In the genomic region with DNA sequence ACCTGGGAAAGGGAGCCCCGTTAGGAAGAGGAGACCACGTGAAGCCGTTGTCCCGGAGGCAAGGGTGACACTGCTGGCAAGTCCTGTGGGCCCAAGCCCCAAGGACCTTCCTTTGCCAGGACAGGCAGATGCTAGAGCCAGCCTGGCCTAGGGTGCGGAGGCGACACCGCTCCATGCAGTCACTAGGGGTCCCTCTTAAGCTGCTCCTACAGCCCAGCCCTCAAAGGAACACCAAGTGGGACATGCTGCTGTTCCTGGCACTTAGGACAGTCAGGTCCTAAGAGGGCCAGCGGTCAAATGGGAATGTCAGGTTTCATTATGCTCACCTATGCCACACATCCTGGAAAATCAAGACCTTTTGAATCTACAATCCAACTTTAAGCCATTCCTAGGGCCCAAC, we compare ENCODE assay signal across 11 cellular contexts.
DNase-seq lines count a peak whose midpoint lies in the region; ATAC-seq and TF ChIP-seq lines count a peak whose summit lies in the region.
"Had no signal": no experiment of that assay in that cellular context is flagged by ENCODE, and none has a peak within 500 bp of the region (broad histone marks: within the 10 kb centered on the region; RNA-seq: fewer than 3 reads in every experiment).

No MANE protein-coding gene starts in this region.

- no peaks in the 10 kb centered on the region for H3K9me3 ChIP-seq in WERI-Rb-1 (ENCODE audit: severe bottlenecking)
- H3K9me3 ChIP-seq: sigmoid colon had no signal

- no peak overlapping the region for H3K27ac Mint-ChIP-seq in nephron progenitor cell

- H3K27me3 Mint-ChIP-seq in nephron progenitor cell (ENCODE audit: low read depth, poor library complexity) = peaks cover 23% of the 10 kb centered on the region

- peak; percentile 16 for TF ChIP-seq CTCF in GM06990 (IDR thresholded peaks at IDR 0.05; ENCODE audit: insufficient read depth, low read length, poor library complexity, severe bottlenecking)
- TF ChIP-seq CTCF in WERI-Rb-1 (IDR thresholded peaks at IDR 0.05; ENCODE audit: low read depth, low read length) = peak; percentile 92
- TF ChIP-seq CTCF in nephron progenitor cell (IDR thresholded peaks at IDR 0.05) = peak; percentile 13

- peaks cover 26% of the 10 kb centered on the region for H3K9me3 Mint-ChIP-seq in nephron progenitor cell

- peaks cover 12% of the 10 kb centered on the region for H3K36me3 Mint-ChIP-seq in nephron progenitor cell (ENCODE audit: low read depth)

- DNase-seq in GM06990 (ENCODE audit: extremely low read depth, insufficient read length) (no peak), WERI-Rb-1 (peak; percentile 49), nephron progenitor cell (no peak), NCI-H2227 (lab: John Stamatoyannopoulos, UW; ENCODE audit: unreplicated experiment) (no peak), T-helper 9 cell (no peak)
- DNase-seq: activated naive CD4-positive, alpha-beta T cell treated with anti-CD3 and anti-CD28 coated beads, Interleukin-2, amount 50 U/mL, for 16 hours; naive B cell; NCI-H2107; sigmoid colon had no signal

- no peak for ATAC-seq in HG03469 (IDR thresholded peaks at IDR 0.05; ENCODE audit: unreplicated experiment)

- no peak overlapping the region for H3K4me3 Mint-ChIP-seq in nephron progenitor cell
- H3K4me3 Mint-ChIP-seq: naive B cell had no signal

- no peak overlapping the region for H3K27ac ChIP-seq in WERI-Rb-1
- H3K27ac ChIP-seq: sigmoid colon had no signal

- no peak overlapping the region for H3K4me3 ChIP-seq in GM06990 (replicated peaks; ENCODE audit: low read depth, low read length)
- no peak overlapping the region for H3K4me3 ChIP-seq in WERI-Rb-1 (ENCODE audit: low read depth, low read length)
- H3K4me3 ChIP-seq: sigmoid colon had no signal

- H3K36me3 ChIP-seq in GM06990 (ENCODE audit: control insufficient read depth, insufficient read depth, low read length) (no peaks in the 10 kb centered on the region), WERI-Rb-1 (no peaks in the 10 kb centered on the region)
- H3K36me3 ChIP-seq: sigmoid colon had no signal

- peaks cover 12% of the 10 kb centered on the region for H3K4me1 Mint-ChIP-seq in nephron progenitor cell

- H3K27me3 ChIP-seq in GM06990 (replicated peaks; ENCODE audit: control insufficient read depth, insufficient read depth, low read length) (no peaks in the 10 kb centered on the region), WERI-Rb-1 (ENCODE audit: insufficient read depth, low read depth, severe bottlenecking) (no peaks in the 10 kb centered on the region)
- H3K27me3 ChIP-seq: sigmoid colon had no signal

- TF ChIP-seq EP300 in Ishikawa (IDR thresholded peaks at IDR 0.05; ENCODE audit: borderline replicate concordance) = no peak

- peak; percentile 57 for TF ChIP-seq RAD21 in Ishikawa (IDR thresholded peaks at IDR 0.05; ENCODE audit: low read depth)

TF ChIP-seq in Ishikawa, 13 proteins besides CTCF, POLR2A, EP300 and RAD21:
- TF ChIP-seq TEAD4 (IDR thresholded peaks at IDR 0.05) (no peak), CEBPB (IDR thresholded peaks at IDR 0.05) (no peak), EGR1 (IDR thresholded peaks at IDR 0.05) (no peak), CREB1 (IDR thresholded peaks at IDR 0.05; ENCODE audit: low read depth) (no peak), TCF12 (IDR thresholded peaks at IDR 0.05; ENCODE audit: low read depth) (no peak), USF1 (IDR thresholded peaks at IDR 0.05) (no peak)
- TF ChIP-seq, protein P1, sequence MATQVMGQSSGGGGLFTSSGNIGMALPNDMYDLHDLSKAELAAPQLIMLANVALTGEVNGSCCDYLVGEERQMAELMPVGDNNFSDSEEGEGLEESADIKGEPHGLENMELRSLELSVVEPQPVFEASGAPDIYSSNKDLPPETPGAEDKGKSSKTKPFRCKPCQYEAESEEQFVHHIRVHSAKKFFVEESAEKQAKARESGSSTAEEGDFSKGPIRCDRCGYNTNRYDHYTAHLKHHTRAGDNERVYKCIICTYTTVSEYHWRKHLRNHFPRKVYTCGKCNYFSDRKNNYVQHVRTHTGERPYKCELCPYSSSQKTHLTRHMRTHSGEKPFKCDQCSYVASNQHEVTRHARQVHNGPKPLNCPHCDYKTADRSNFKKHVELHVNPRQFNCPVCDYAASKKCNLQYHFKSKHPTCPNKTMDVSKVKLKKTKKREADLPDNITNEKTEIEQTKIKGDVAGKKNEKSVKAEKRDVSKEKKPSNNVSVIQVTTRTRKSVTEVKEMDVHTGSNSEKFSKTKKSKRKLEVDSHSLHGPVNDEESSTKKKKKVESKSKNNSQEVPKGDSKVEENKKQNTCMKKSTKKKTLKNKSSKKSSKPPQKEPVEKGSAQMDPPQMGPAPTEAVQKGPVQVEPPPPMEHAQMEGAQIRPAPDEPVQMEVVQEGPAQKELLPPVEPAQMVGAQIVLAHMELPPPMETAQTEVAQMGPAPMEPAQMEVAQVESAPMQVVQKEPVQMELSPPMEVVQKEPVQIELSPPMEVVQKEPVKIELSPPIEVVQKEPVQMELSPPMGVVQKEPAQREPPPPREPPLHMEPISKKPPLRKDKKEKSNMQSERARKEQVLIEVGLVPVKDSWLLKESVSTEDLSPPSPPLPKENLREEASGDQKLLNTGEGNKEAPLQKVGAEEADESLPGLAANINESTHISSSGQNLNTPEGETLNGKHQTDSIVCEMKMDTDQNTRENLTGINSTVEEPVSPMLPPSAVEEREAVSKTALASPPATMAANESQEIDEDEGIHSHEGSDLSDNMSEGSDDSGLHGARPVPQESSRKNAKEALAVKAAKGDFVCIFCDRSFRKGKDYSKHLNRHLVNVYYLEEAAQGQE (IDR thresholded peaks at IDR 0.05; ENCODE audit: low read depth) = no peak

Comparison
In these comparisons a context has a peak if more than half of its experiments do, and no peak if none do; other contexts are left out.
1. CTCF ChIP-seq: peak in every context shown above with its lines; median percentile 92 in WERI-Rb-1; 16 in GM06990; 13 in nephron progenitor cell.